8 cellular contexts compared by ENCODE assay signal in the genomic region with DNA sequence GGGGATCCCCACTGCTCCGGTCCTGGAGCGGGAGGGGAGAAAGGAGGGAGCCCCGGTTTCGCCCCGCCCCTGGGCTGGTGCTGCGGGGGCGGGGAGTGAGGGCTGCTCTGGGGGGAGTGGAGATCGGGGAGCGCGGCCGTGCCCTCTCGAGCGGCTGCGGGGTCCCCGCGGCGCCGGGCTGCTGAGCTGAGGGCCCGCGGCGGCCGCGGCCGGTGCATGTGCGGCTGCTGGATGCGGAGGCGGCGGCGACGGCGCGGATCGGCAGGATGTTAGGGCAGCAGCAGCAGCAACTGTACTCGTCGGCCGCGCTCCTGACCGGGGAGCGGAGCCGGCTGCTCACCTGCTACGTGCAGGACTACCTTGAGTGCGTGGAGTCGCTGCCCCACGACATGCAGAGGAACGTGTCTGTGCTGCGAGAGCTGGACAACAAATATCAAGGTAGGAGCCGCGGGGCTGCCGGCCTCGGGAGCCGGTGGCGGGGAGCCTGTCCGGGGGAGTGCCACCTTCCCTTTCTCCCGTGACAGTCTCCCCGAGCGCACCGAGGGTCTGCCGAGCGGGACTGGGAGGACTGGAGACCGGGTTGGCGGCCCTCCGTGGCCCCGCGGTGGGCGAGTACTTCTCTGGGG. TPM values are rescaled to one million over a fixed set of nuclear protein-coding genes. Genes with fewer than 3 reads are reported as not detected.
DNase-seq lines count a peak whose midpoint lies in the region; ATAC-seq, FAIRE-seq and TF ChIP-seq lines count a peak whose summit lies in the region.

A gene with protein sequence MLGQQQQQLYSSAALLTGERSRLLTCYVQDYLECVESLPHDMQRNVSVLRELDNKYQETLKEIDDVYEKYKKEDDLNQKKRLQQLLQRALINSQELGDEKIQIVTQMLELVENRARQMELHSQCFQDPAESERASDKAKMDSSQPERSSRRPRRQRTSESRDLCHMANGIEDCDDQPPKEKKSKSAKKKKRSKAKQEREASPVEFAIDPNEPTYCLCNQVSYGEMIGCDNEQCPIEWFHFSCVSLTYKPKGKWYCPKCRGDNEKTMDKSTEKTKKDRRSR (plus strand): TSS at position 129 of the 626 bp plus-strand sequence. CDS start 138 bp downstream, at position 267.

- in situ Hi-C loops in Panc1 (cut with HindIII; ENCODE audit: low pct_unique_long_range_greater_than_20kb, low sequenced_read_pairs): no loop called here

- intact Hi-C loops in Panc1 (cut with micrococcal nuclease; ENCODE audit: unreplicated experiment): loop anchor here (10.0 kb wide), 2 partner anchors 100 to 130 kb away; no protein-coding TSS in a partner anchor
- intact Hi-C loops in breast epithelium (cut with DNase I; ENCODE audit: low total_unique reads): no loop called here
- intact Hi-C loops in kidney (cut with DNase I): no loop called here

- POLR2A ChIA-PET in Panc1 (lab: Charles Lee): interaction anchor here (1.4 kb wide), 1 partner anchor 132 kb away, joined by 3 read pairs; no protein-coding TSS in a partner anchor

- TF ChIP-seq CTCF in Panc1 (IDR thresholded peaks at IDR 0.05) (no peak), breast epithelium (IDR thresholded peaks at IDR 0.05) (no peak), kidney (IDR thresholded peaks at IDR 0.05; ENCODE audit: borderline replicate concordance, extremely low read depth, insufficient read depth) (no peak)

- peak within 1 kb of the TSS; percentile 89 for H3K27ac ChIP-seq in Panc1 (ENCODE audit: low read length)
- peak within 1 kb of the TSS; percentile 97 to 100 for H3K27ac ChIP-seq in breast epithelium
- peak within 1 kb of the TSS; percentile 99 for H3K27ac ChIP-seq in kidney (ENCODE audit: low read depth in 2 of 2, low read length in 2 of 2)

- BruUV-seq in Panc1 (replicated peaks; lab: Mats Ljungman, UMichigan): no TSS peak

- H3K4me3 ChIP-seq in Panc1 (ENCODE audit: low read depth in 2 of 2, low read length in 2 of 2) (peak within 1 kb of the TSS; percentile 84 to 93), breast epithelium (peak within 1 kb of the TSS; percentile 74 to 98 (median 96)), kidney (ENCODE audit: low read length in 2 of 2) (peak within 1 kb of the TSS; percentile 94 to 96)

- H3K9ac ChIP-seq in kidney (ENCODE audit: low read length in 2 of 2): peak within 1 kb of the TSS; percentile 66 to 94

- peak; percentile 40 for ATAC-seq in GM21423 (IDR thresholded peaks at IDR 0.05; ENCODE audit: unreplicated experiment)
- ATAC-seq in Panc1: peak; percentile 75

- H3K4me1 ChIP-seq in Panc1 (ENCODE audit: control insufficient read depth, insufficient read depth, low read length) (peaks cover 14% of the 10 kb centered on the region), breast epithelium (no peaks in the 10 kb centered on the region), kidney (ENCODE audit: control insufficient read depth in 1 of 2, insufficient read depth in 1 of 2, low read depth in 1 of 2, low read length in 2 of 2) (peaks cover 0 to 2% of the 10 kb centered on the region in 2 donors)

- DNase-seq in NK-92 treated with Interleukin-12 subunit alpha and Interleukin-12 subunit beta, amount 100 ng/mL, for 24 hours (lab: John Stamatoyannopoulos, UW): peak; percentile 84
- DNase-seq in NK-92 (lab: John Stamatoyannopoulos, UW; ENCODE audit: unreplicated experiment) (no peak), HT-29 (ENCODE audit: low spot score) (peak; percentile 49), Panc1 (ENCODE audit: low read depth, low spot score) (no peak), breast epithelium (ENCODE audit: low spot score in 2 of 2) (peak in 1 of 2 donors; percentile 27), kidney (peak; percentile 88)
- peak; percentile 67 for DNase-seq in stimulated activated CD8-positive, alpha-beta memory T cell treated with anti-CD3 and anti-CD28 coated beads, Interleukin-4, amount 100 ng/mL, for 48 hours

- H3K27me3 ChIP-seq in Panc1 (ENCODE audit: control insufficient read depth, insufficient read depth, low read length) (no peaks in the 10 kb centered on the region), breast epithelium (no peaks in the 10 kb centered on the region)

- H3K9me3 ChIP-seq in Panc1 (ENCODE audit: control insufficient read depth, insufficient read depth, low read depth, low read length): no peaks in the 10 kb centered on the region
- no peaks in the 10 kb centered on the region for H3K9me3 ChIP-seq in breast epithelium
- no peaks in the 10 kb centered on the region for H3K9me3 ChIP-seq in kidney (ENCODE audit: control insufficient read depth in 1 of 2, low read length in 2 of 2)

- FAIRE-seq in kidney (lab: Jason Lieb, UNC): no peak

- no peak for TF ChIP-seq POLR2A in breast epithelium (IDR thresholded peaks at IDR 0.05)

- H3K36me3 ChIP-seq in Panc1 (ENCODE audit: control insufficient read depth, insufficient read depth, low read length) (no peaks in the 10 kb centered on the region), breast epithelium (no peaks in the 10 kb centered on the region), kidney (ENCODE audit: control insufficient read depth in 1 of 2, insufficient read depth in 2 of 2, low read length in 2 of 2) (no peaks in the 10 kb centered on the region)

- CTCF ChIA-PET in Panc1 (lab: Charles Lee): no interaction called here

RNA-seq across cellular contexts. Expression of the gene that starts here (rescaled TPM):
- 4.8 and 8.1 TPM in 2 replicates for total RNA-seq in HT-29 (2014; rRNA removed; shearing (Covaris generic))
- 11.8 TPM for total RNA-seq in Panc1 (2021; ENCODE audit: unreplicated experiment)
- polyA plus RNA-seq in Panc1 (2012; ENCODE audit: insufficient read length): 12.2 TPM
- total RNA-seq in breast epithelium: 10 to 100 TPM in 2 of 3 donors, 1 to 10 TPM in 1; 7.9 to 23.0 (median 13.8) TPM
- 7.8 TPM for total RNA-seq in kidney
- 17.3 TPM for polyA plus RNA-seq in kidney (ENCODE audit: insufficient read depth, low read depth, low replicate concordance)

Comparison
In these comparisons a context has a peak if more than half of its experiments do, and no peak if none do; other contexts are left out.
1. DNase-seq: peak in NK-92 treated with Interleukin-12 subunit alpha and Interleukin-12 subunit beta, amount 100 ng/mL, for 24 hours (single experiment), HT-29 (single experiment), kidney (single experiment) and stimulated activated CD8-positive, alpha-beta memory T cell treated with anti-CD3 and anti-CD28 coated beads, Interleukin-4, amount 100 ng/mL, for 48 hours (single experiment); none in NK-92 (single experiment) and Panc1 (single experiment).
2. Peak in every context shown above with its lines, with median percentiles within 50 percentile points of each other: H3K27ac ChIP-seq and H3K4me3 ChIP-seq.